ENCODE assay signal across 8 cellular contexts in the genomic region with DNA sequence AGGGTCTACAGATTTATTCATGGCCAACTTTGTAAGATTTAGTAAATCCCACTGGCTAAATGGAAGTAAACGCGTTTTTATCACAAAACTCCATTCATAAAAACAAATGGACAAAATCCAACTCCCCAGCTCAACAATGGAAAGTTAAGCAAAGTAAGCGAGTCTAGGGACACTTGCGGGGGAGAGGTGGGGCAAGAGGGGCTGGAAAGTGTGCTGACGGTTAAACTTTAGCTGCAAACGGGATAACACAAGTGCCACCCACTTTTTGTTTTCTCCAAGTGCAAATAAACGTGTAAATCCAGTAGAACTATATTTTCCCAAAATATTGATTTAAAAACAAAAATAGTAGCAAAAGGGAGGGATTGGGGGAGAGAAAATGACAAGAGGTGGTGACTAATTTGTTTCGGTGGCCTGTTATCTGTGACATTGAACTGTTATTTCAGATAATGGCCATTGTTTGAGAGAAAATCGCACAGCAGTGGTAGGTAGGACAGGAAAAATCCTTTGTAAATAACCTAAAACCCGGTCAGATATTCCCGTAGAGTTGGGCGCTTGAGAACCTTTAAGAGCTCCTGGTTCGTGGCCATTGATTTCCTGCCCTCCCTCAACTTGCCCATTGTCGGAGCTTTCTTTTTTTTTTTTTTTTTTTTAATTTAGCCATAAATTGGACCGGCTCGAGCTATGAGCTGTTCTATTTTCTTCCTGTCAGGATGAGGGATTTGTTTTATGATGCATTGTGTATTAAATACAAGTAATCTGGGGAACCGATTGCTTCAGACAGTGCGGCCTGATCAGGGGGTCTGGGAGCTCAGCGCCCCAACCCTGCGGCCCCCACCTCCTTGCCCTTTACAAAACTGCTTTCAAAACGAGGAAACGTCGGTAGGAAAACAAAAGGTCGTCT.
DNase-seq lines count a peak whose midpoint lies in the region; ATAC-seq and TF ChIP-seq lines count a peak whose summit lies in the region.

No MANE protein-coding gene starts in this region.

- no peak for TF ChIP-seq POLR2A in heart left ventricle (IDR thresholded peaks at IDR 0.05)

- H3K9me3 ChIP-seq in OCI-LY3 (ENCODE audit: insufficient read depth, low read length) = no peaks in the 10 kb centered on the region
- H3K9me3 ChIP-seq in heart left ventricle = no peaks in the 10 kb centered on the region
- H3K9me3 ChIP-seq in subcutaneous abdominal adipose tissue (ENCODE audit: control insufficient read depth in 5 of 5, low read length in 5 of 5) = peaks cover 0 to 6% (median 0%) of the 10 kb centered on the region in 5 donors

- H3K9ac ChIP-seq in OCI-LY3 (ENCODE audit: low read length) (no peak overlapping the region), subcutaneous abdominal adipose tissue (ENCODE audit: low read length in 5 of 5) (peak overlapping the region in 2 of 5 donors; percentile 30 to 41)

- H4K20me1 ChIP-seq in OCI-LY3 (ENCODE audit: insufficient read depth, low read length) = no peaks in the 10 kb centered on the region

- peak overlapping the region; percentile 82 for H3K4me2 ChIP-seq in OCI-LY3 (ENCODE audit: low read length)

- H3K4me1 ChIP-seq in OCI-LY3 (ENCODE audit: low read length) (peaks cover 8% of the 10 kb centered on the region), heart left ventricle (peaks cover 0 to 44% (median 6%) of the 10 kb centered on the region in 12 donors), subcutaneous abdominal adipose tissue (ENCODE audit: control insufficient read depth in 5 of 5, insufficient read depth in 5 of 5, low read length in 5 of 5) (peaks cover 0 to 25% (median 21%) of the 10 kb centered on the region in 5 donors)

- DNase-seq in NCI-H1417 (lab: John Stamatoyannopoulos, UW) = peak in 2 of 3 experiments; percentile 52 to 67
- no peak for DNase-seq in NCI-H1417 treated with DMSO at 0.1 percent for 48 hours (lab: John Stamatoyannopoulos, UW)
- peak in 3 of 5 donors; percentile 25 to 35 (median 28) for DNase-seq in heart left ventricle
- no peak for DNase-seq in middle frontal gyrus (ENCODE audit: extremely low spot score, low spot score)
- no peak for DNase-seq in OCI-M2 (lab: John Stamatoyannopoulos, UW; ENCODE audit: unreplicated experiment)

- no peaks in the 10 kb centered on the region for H3K79me2 ChIP-seq in OCI-LY3 (ENCODE audit: low read length)

- H3K4me3 ChIP-seq in OCI-LY3 (ENCODE audit: low read length) = peak overlapping the region; percentile 78
- H3K4me3 ChIP-seq in heart left ventricle = peak overlapping the region in 11 of 12 donors; percentile 1 to 72 (median 43)
- peak overlapping the region in 3 of 5 donors; percentile 8 to 49 (median 47) for H3K4me3 ChIP-seq in subcutaneous abdominal adipose tissue (ENCODE audit: low read depth in 1 of 5, low read length in 5 of 5)

- ATAC-seq in heart left ventricle = peak; percentile 14 to 52 (median 18)
- ATAC-seq in GM19452 (IDR thresholded peaks at IDR 0.05; ENCODE audit: unreplicated experiment) = no peak

- H2AFZ ChIP-seq in OCI-LY3 (ENCODE audit: low read depth, low read length) = no peak overlapping the region

- WGBS in heart left ventricle, 4 donors = 14 to 20% (median 17%) methylated on average over 24 of the region's 24 CpGs

- TF ChIP-seq CTCF in OCI-LY3 (IDR thresholded peaks at IDR 0.05; ENCODE audit: low read depth, low read length) = no peak
- no peak for TF ChIP-seq CTCF in heart left ventricle (IDR thresholded peaks at IDR 0.05)

- intact Hi-C loops in heart left ventricle (cut with DNase I) = loop anchor here (1.0 to 10.0 kb wide), 15 partner anchors 106 to 619 kb away; partner anchors contain the start of genes MECOM (in 4 of the 10), ACTRT3 (in 2 of the 10) and TERC (in 2 of the 10)

- no peak overlapping the region for H3K27ac ChIP-seq in OCI-LY3 (ENCODE audit: low read length)
- H3K27ac ChIP-seq in heart left ventricle = peak overlapping the region; percentile 47 to 90 (median 70)
- peak overlapping the region; percentile 76 for H3K27ac ChIP-seq in subcutaneous abdominal adipose tissue (ENCODE audit: low read depth, low read length)

- H3K36me3 ChIP-seq in OCI-LY3 (replicated peaks; ENCODE audit: low read depth, low read length) = no peaks in the 10 kb centered on the region
- no peaks in the 10 kb centered on the region for H3K36me3 ChIP-seq in heart left ventricle
- no peaks in the 10 kb centered on the region for H3K36me3 ChIP-seq in subcutaneous abdominal adipose tissue (ENCODE audit: control insufficient read depth in 5 of 5, insufficient read depth in 5 of 5, low read length in 5 of 5)

- H3K27me3 ChIP-seq in OCI-LY3 (ENCODE audit: low read depth, low read length) (peaks cover 42% of the 10 kb centered on the region), heart left ventricle (peaks cover 0 to 54% (median 36%) of the 10 kb centered on the region in 9 donors), subcutaneous abdominal adipose tissue (ENCODE audit: control insufficient read depth in 5 of 5, insufficient read depth in 4 of 5, low read length in 5 of 5) (peaks cover 21 to 40% (median 38%) of the 10 kb centered on the region in 5 donors)

Comparison
In these comparisons a context has a peak if more than half of its experiments do, and no peak if none do; other contexts are left out.
1. DNase-seq: peak in NCI-H1417 (2 of 3) and heart left ventricle (3 of 5); none in NCI-H1417 treated with DMSO at 0.1 percent for 48 hours (single experiment), middle frontal gyrus (single experiment) and OCI-M2 (single experiment).
2. Peak in every context shown above with its lines, with median percentiles within 50 percentile points of each other: H3K4me3 ChIP-seq.